Comparison of ENCODE assay signal across 9 cellular contexts in the genomic region with DNA sequence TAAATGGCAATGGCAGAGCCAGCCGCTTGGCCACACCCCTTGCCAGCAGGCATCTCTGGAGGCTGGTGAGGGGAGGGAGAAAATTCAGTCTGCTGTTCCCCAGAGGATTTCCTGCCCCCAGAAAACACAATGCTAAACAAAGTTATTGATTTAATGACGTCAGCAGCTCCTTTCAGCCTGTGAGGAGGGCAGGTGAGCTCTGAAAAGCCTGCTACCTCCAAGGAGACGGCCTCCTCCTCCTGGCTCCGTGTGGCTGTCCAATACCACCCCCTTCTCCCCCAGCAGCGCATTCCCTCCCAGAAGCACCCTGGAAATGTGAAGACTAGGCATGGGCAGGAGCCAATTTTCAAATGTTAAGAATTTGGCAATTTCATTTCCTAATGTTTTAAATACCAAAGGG.
A peak's percentile ranks its signal among the peaks of the same experiment; 100 is the strongest.
DNase-seq lines count a peak whose midpoint lies in the region; ATAC-seq and TF ChIP-seq lines count a peak whose summit lies in the region.
"Had no signal": no experiment of that assay in that cellular context is flagged by ENCODE, and none has a peak within 500 bp of the region (broad histone marks: within the 10 kb centered on the region; RNA-seq: fewer than 3 reads in every experiment).

No MANE protein-coding gene starts in this region.

- H3K27ac Mint-ChIP-seq in natural killer cell treated with Interleukin-12 subunit alpha and Interleukin-12 subunit beta and Interleukin-15 and Interleukin-18, amount 100 ng/mL, for 72 hours: no peak overlapping the region

- no peaks in the 10 kb centered on the region for H3K9me3 ChIP-seq in HUES64 (ENCODE audit: insufficient read depth, low read depth, low read length)
- H3K9me3 ChIP-seq in gastroesophageal sphincter: no peaks in the 10 kb centered on the region
- no peaks in the 10 kb centered on the region for H3K9me3 ChIP-seq in vagina

- TF ChIP-seq CTCF in gastroesophageal sphincter (IDR thresholded peaks at IDR 0.05) (no peak), vagina (IDR thresholded peaks at IDR 0.05) (no peak)

- H3K36me3 ChIP-seq in HUES64 (ENCODE audit: insufficient read depth, low read length): no peaks in the 10 kb centered on the region
- H3K36me3 ChIP-seq in gastroesophageal sphincter: no peaks in the 10 kb centered on the region
- no peaks in the 10 kb centered on the region for H3K36me3 ChIP-seq in vagina

- no peaks in the 10 kb centered on the region for H3K36me3 Mint-ChIP-seq in natural killer cell treated with Interleukin-12 subunit alpha and Interleukin-12 subunit beta and Interleukin-15 and Interleukin-18, amount 100 ng/mL, for 72 hours

- peak; percentile 74 for ATAC-seq in gastroesophageal sphincter
- no peak for ATAC-seq in GM18502 (IDR thresholded peaks at IDR 0.05; ENCODE audit: poor library complexity, unreplicated experiment)
- ATAC-seq in GM21526 (IDR thresholded peaks at IDR 0.05; ENCODE audit: low FRiP score, unreplicated experiment): no peak
- no peak for ATAC-seq in natural killer cell treated with Interleukin-12 subunit alpha and Interleukin-12 subunit beta and Interleukin-15 and Interleukin-18, amount 100 ng/mL, for 72 hours

- no peaks in the 10 kb centered on the region for H3K27me3 Mint-ChIP-seq in natural killer cell treated with Interleukin-12 subunit alpha and Interleukin-12 subunit beta and Interleukin-15 and Interleukin-18, amount 100 ng/mL, for 72 hours

- H3K27ac ChIP-seq in HUES64 (ENCODE audit: low read depth, low read length) (peak overlapping the region; percentile 73; the same call in 1 of the 2 replicates), gastroesophageal sphincter (peak overlapping the region in 3 of 4 donors; percentile 16 to 75 (median 65)), vagina (no peak overlapping the region)

- no peak for TF ChIP-seq POLR2A in gastroesophageal sphincter (IDR thresholded peaks at IDR 0.05)
- TF ChIP-seq POLR2A in vagina (IDR thresholded peaks at IDR 0.05): no peak

- H3K27me3 ChIP-seq in HUES64 (ENCODE audit: insufficient read depth, low read length): no peaks in the 10 kb centered on the region
- no peaks in the 10 kb centered on the region for H3K27me3 ChIP-seq in gastroesophageal sphincter
- H3K27me3 ChIP-seq in vagina: no peaks in the 10 kb centered on the region

- intact Hi-C loops in vagina (cut with DNase I): no loop called here

- H3K9me3 Mint-ChIP-seq in natural killer cell treated with Interleukin-12 subunit alpha and Interleukin-12 subunit beta and Interleukin-15 and Interleukin-18, amount 100 ng/mL, for 72 hours: no peaks in the 10 kb centered on the region

- no peak overlapping the region for H3K4me3 Mint-ChIP-seq in natural killer cell treated with Interleukin-12 subunit alpha and Interleukin-12 subunit beta and Interleukin-15 and Interleukin-18, amount 100 ng/mL, for 72 hours

- TF ChIP-seq EP300 in gastroesophageal sphincter (IDR thresholded peaks at IDR 0.05): no peak

- peaks cover 4 to 6% of the 10 kb centered on the region in 2 donors for H3K4me1 Mint-ChIP-seq in natural killer cell treated with Interleukin-12 subunit alpha and Interleukin-12 subunit beta and Interleukin-15 and Interleukin-18, amount 100 ng/mL, for 72 hours (ENCODE audit: low read depth in 2 of 2)

- WGBS in HUES64: 34% methylated on average over 5 of the region's 5 CpGs
- WGBS in gastroesophageal sphincter (ENCODE audit: low coverage in 1 of 2), 2 donors: 15 to 41% methylated on average over 2 of the region's 5 CpGs

- H3K4me3 ChIP-seq in HUES64 (ENCODE audit: low read length) (no peak overlapping the region), gastroesophageal sphincter (no peak overlapping the region), vagina (no peak overlapping the region)

- H3K4me1 ChIP-seq in HUES64 (ENCODE audit: insufficient read depth, low read length) (peaks cover 35% of the 10 kb centered on the region), gastroesophageal sphincter (peaks cover 0 to 64% (median 12%) of the 10 kb centered on the region in 3 donors), vagina (no peaks in the 10 kb centered on the region)

- peak; percentile 76 for DNase-seq in NCI-H510A (lab: John Stamatoyannopoulos, UW)
- DNase-seq in pulmonary artery endothelial cell (ENCODE audit: low read depth, low spot score): peak; percentile 61
- no peak for DNase-seq in vagina (ENCODE audit: extremely low spot score in 2 of 2)
- DNase-seq in natural killer cell treated with Interleukin-12 subunit alpha and Interleukin-12 subunit beta and Interleukin-15 and Interleukin-18, amount 100 ng/mL, for 72 hours (ENCODE audit: low spot score): no peak
- DNase-seq: activated gamma-delta T cell had no signal

- H3K9ac ChIP-seq in HUES64 (ENCODE audit: low read depth, low read length): no peak overlapping the region

Comparison
In these comparisons a context has a peak if more than half of its experiments do, and no peak if none do; other contexts are left out.
1. DNase-seq: peak in NCI-H510A (single experiment) and pulmonary artery endothelial cell (single experiment); none in vagina (0 of 2) and natural killer cell treated with Interleukin-12 subunit alpha and Interleukin-12 subunit beta and Interleukin-15 and Interleukin-18, amount 100 ng/mL, for 72 hours (single experiment).